8 cellular contexts compared by ENCODE assay signal in genomic region chr10:122980209-122981065, GRCh38. TPM values are rescaled to one million over a fixed set of nuclear protein-coding genes. Genes with fewer than 3 reads are reported as not detected.
DNase-seq lines count a peak whose midpoint lies in the region; ATAC-seq and TF ChIP-seq lines count a peak whose summit lies in the region.

TSS of gene PSTK (plus strand) at chr10:122980401. CDS start at chr10:122980480, 79 bp downstream.

- H3K27ac Mint-ChIP-seq in activated T-helper 17 cell treated with anti-CD3 and anti-CD28 coated beads, Interleukin-2, amount 50 U/mL, for 72 hours: peak within 1 kb of the TSS; percentile 93
- H3K27ac Mint-ChIP-seq in naive thymus-derived CD8-positive, alpha-beta T cell: peak within 1 kb of the TSS; percentile 90 to 99 (median 98)
- H3K27ac Mint-ChIP-seq in stimulated activated naive B cell treated with anti-CD40 and anti-IgM and Interleukin-4, amounts not matched to agents 10 μg/mL and 1 μg/mL and 100 μg/mL, for 72 hours: peak within 1 kb of the TSS; percentile 98

- peaks cover 18% of the 10 kb centered on the region for H3K36me3 Mint-ChIP-seq in activated T-helper 17 cell treated with anti-CD3 and anti-CD28 coated beads, Interleukin-2, amount 50 U/mL, for 72 hours (ENCODE audit: low read depth)
- H3K36me3 Mint-ChIP-seq in naive thymus-derived CD8-positive, alpha-beta T cell: peaks cover 0 to 9% (median 0%) of the 10 kb centered on the region in 3 donors
- H3K36me3 Mint-ChIP-seq in stimulated activated naive B cell treated with anti-CD40 and anti-IgM and Interleukin-4, amounts not matched to agents 10 μg/mL and 1 μg/mL and 100 μg/mL, for 72 hours: peaks cover 6 to 10% of the 10 kb centered on the region in 2 donors

- peak; percentile 98 for ATAC-seq in activated T-helper 17 cell treated with anti-CD3 and anti-CD28 coated beads, Interleukin-2, amount 50 U/mL, for 72 hours (replicated peaks)
- peak; percentile 97 for ATAC-seq in naive thymus-derived CD8-positive, alpha-beta T cell
- ATAC-seq in stimulated activated naive B cell treated with anti-CD40 and anti-IgM and Interleukin-4, amounts not matched to agents 10 μg/mL and 1 μg/mL and 100 μg/mL, for 72 hours (replicated peaks): peak; percentile 97 to 98

- peak within 1 kb of the TSS; percentile 76 for H3K4me3 ChIP-seq in fibroblast of mammary gland (ENCODE audit: control insufficient read depth, low read depth, low read length)

- TF ChIP-seq CTCF in fibroblast of mammary gland (conservative IDR thresholded peaks at IDR 0.05; ENCODE audit: control insufficient read depth, insufficient read depth, low read depth, low read length): peak; percentile 82

- no peaks in the 10 kb centered on the region for H3K9me3 Mint-ChIP-seq in activated T-helper 17 cell treated with anti-CD3 and anti-CD28 coated beads, Interleukin-2, amount 50 U/mL, for 72 hours
- no peaks in the 10 kb centered on the region for H3K9me3 Mint-ChIP-seq in naive thymus-derived CD8-positive, alpha-beta T cell
- H3K9me3 Mint-ChIP-seq in stimulated activated naive B cell treated with anti-CD40 and anti-IgM and Interleukin-4, amounts not matched to agents 10 μg/mL and 1 μg/mL and 100 μg/mL, for 72 hours: no peaks in the 10 kb centered on the region

- H3K4me1 Mint-ChIP-seq in activated T-helper 17 cell treated with anti-CD3 and anti-CD28 coated beads, Interleukin-2, amount 50 U/mL, for 72 hours: peaks cover 16% of the 10 kb centered on the region
- H3K4me1 Mint-ChIP-seq in naive thymus-derived CD8-positive, alpha-beta T cell: peaks cover 14 to 24% (median 19%) of the 10 kb centered on the region in 4 donors
- peaks cover 14 to 15% of the 10 kb centered on the region in 2 donors for H3K4me1 Mint-ChIP-seq in stimulated activated naive B cell treated with anti-CD40 and anti-IgM and Interleukin-4, amounts not matched to agents 10 μg/mL and 1 μg/mL and 100 μg/mL, for 72 hours

- H3K4me3 Mint-ChIP-seq in activated T-helper 17 cell treated with anti-CD3 and anti-CD28 coated beads, Interleukin-2, amount 50 U/mL, for 72 hours: peak within 1 kb of the TSS; percentile 90
- H3K4me3 Mint-ChIP-seq in naive thymus-derived CD8-positive, alpha-beta T cell: peak within 1 kb of the TSS; percentile 89 to 95 (median 92)
- peak within 1 kb of the TSS; percentile 88 to 90 for H3K4me3 Mint-ChIP-seq in stimulated activated naive B cell treated with anti-CD40 and anti-IgM and Interleukin-4, amounts not matched to agents 10 μg/mL and 1 μg/mL and 100 μg/mL, for 72 hours

- no peaks in the 10 kb centered on the region for H3K27me3 Mint-ChIP-seq in activated T-helper 17 cell treated with anti-CD3 and anti-CD28 coated beads, Interleukin-2, amount 50 U/mL, for 72 hours
- no peaks in the 10 kb centered on the region for H3K27me3 Mint-ChIP-seq in naive thymus-derived CD8-positive, alpha-beta T cell
- H3K27me3 Mint-ChIP-seq in stimulated activated naive B cell treated with anti-CD40 and anti-IgM and Interleukin-4, amounts not matched to agents 10 μg/mL and 1 μg/mL and 100 μg/mL, for 72 hours: peaks cover 0 to 4% of the 10 kb centered on the region in 2 donors

- DNase-seq in ELF-1 (ENCODE audit: low read depth, low spot score) (peak; percentile 96), GOT3 (lab: John Stamatoyannopoulos, UW) (peak; percentile 85), LHCN-M2 (ENCODE audit: low read depth) (peak; percentile 90), RKO (ENCODE audit: low spot score) (peak; percentile 88), fibroblast of mammary gland (ENCODE audit: low read depth) (peak; percentile 91)
- peak; percentile 75 to 97 (median 86) for DNase-seq in naive thymus-derived CD8-positive, alpha-beta T cell
- peak; percentile 88 for DNase-seq in stimulated activated naive B cell treated with anti-CD40 and anti-IgM and Interleukin-4, amounts not matched to agents 10 μg/mL and 1 μg/mL and 100 μg/mL, for 72 hours

- POLR2A ChIA-PET in naive thymus-derived CD8-positive, alpha-beta T cell (lab: Charles Lee): interaction anchor here (0.6 to 3.6 kb wide), 9 partner anchors 9 to 173 kb away, joined by 3 to 66 read pairs (median 4); partner anchors contain the start of genes ACADSB, BUB3, C10orf88 and FAM24B

RNA-seq across cellular contexts. Expression of gene PSTK, which starts in this region (rescaled TPM):
- total RNA-seq in LHCN-M2 (2014; rRNA removed): 5.6 and 9.4 TPM in 2 replicates
- 6.4 TPM for polyA plus RNA-seq in LHCN-M2 (2012)
- total RNA-seq in activated T-helper 17 cell treated with anti-CD3 and anti-CD28 coated beads, Interleukin-2, amount 50 U/mL, for 72 hours: 1 to 10 TPM; 2.8 to 5.0 TPM
- 1 to 10 TPM; 5.6 to 6.3 TPM for total RNA-seq in naive thymus-derived CD8-positive, alpha-beta T cell
- 10 to 100 TPM in 2 of 3 donors, 1 to 10 TPM in 1; 8.8 to 11.7 (median 11.0) TPM for polyA plus RNA-seq in naive thymus-derived CD8-positive, alpha-beta T cell

Comparison
In these comparisons a context has a peak if more than half of its experiments do, and no peak if none do; other contexts are left out.
1. Peak in every context shown above with its lines: DNase-seq, ATAC-seq and H3K4me3 ChIP-seq.